ENCODE assay signal across 9 cellular contexts in the genomic region with DNA sequence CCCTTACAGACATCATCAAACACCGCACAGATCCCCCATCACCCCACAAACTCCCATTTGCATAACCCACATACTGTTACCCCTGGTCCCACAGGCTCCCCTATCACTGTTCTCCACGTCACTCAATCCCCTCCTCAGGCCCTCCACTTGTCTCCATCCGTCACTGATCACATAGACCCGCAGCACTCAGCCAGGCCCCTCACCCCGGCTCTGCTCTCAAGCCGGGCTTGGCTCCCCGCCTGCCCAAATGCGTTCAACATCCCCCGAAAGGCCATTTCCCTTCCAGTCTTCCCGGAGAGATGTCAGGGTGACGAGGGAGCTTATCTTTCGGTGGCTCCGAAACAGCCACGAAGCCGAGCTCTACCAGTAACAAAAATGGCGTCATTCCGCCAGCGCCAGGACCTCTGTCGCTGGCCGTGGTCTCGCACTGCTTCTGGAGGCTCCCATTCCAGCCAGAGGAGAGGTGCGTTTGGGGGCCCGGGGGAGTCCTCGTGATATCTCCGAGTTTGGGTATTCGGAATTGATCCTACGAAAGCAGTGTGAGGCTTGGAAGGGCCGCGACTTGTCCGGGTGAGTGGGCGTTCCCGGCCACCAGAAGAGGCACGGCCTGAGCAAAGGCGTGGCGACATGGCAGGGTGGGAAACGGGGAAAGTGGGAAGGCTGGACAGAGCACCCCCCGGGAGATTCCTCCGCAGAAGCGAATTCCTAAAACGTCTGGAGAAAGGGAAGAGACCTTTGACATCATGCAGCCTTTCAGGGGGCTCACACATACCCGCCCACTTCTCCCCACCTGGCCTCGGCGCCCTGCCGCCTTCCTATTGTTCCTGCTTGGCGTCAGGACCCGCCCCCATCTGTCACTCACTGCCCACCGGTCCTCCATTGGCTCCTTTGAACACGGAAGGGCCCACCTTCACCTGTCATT. TPM values are rescaled to one million over a fixed set of nuclear protein-coding genes. Genes with fewer than 3 reads are reported as not detected.
A peak's percentile ranks its signal among the peaks of the same experiment; 100 is the strongest.
DNase-seq lines count a peak whose midpoint lies in the region; ATAC-seq, FAIRE-seq and TF ChIP-seq lines count a peak whose summit lies in the region.
"Had no signal": no experiment of that assay in that cellular context is flagged by ENCODE, and none has a peak within 500 bp of the region (broad histone marks: within the 10 kb centered on the region; RNA-seq: fewer than 3 reads in every experiment).

ZNF630 (minus strand) TSS at position 577 of the 922 bp plus-strand sequence. CDS start 4,754 bp downstream, outside the sequence.

- POLR2A ChIA-PET in A549 (lab: Yijun Ruan, JAX): interaction anchor here (0.7 kb wide), 1 partner anchor 501 kb away, joined by 3 read pairs; no protein-coding TSS in a partner anchor

- peak; percentile 70 to 72 for DNase-seq in A549 (ENCODE audit: low read depth in 1 of 2, low spot score in 1 of 2)
- peak; percentile 70 to 72 for DNase-seq in NOMO-1 (lab: John Stamatoyannopoulos, UW; ENCODE audit: unreplicated experiment in 2 of 2)
- peak; percentile 17 to 30 for DNase-seq in activated T-helper 1 cell treated with anti-CD3 and anti-CD28 coated beads, Interleukin-2, amount 50 U/mL, for 16 hours (ENCODE audit: low read depth in 1 of 2, low spot score in 1 of 2)
- DNase-seq in fibroblast of mammary gland (ENCODE audit: low read depth): peak; percentile 26
- DNase-seq in natural killer cell: peak; percentile 25
- peak; percentile 73 for DNase-seq in stimulated activated naive B cell treated with anti-CD40 and anti-IgM and Interleukin-4, amounts not matched to agents 10 μg/mL and 1 μg/mL and 100 μg/mL, for 72 hours
- DNase-seq: DND-41 had no signal

- no peak for TF ChIP-seq EP300 in A549 (IDR thresholded peaks at IDR 0.05)

- peak within 1 kb of the TSS; percentile 81 to 97 for H3K27ac Mint-ChIP-seq in natural killer cell
- peak within 1 kb of the TSS; percentile 98 for H3K27ac Mint-ChIP-seq in stimulated activated naive B cell treated with anti-CD40 and anti-IgM and Interleukin-4, amounts not matched to agents 10 μg/mL and 1 μg/mL and 100 μg/mL, for 72 hours

- H3K4me3 ChIP-seq in A549: peak within 1 kb of the TSS; percentile 53
- H3K4me3 ChIP-seq in fibroblast of mammary gland (ENCODE audit: control insufficient read depth, low read depth, low read length): peak within 1 kb of the TSS; percentile 65

- peak within 1 kb of the TSS; percentile 71 to 93 for H3K27ac ChIP-seq in A549

- CTCF ChIA-PET in A549 (lab: Yijun Ruan, JAX): no interaction called here

- no peaks in the 10 kb centered on the region for H3K9me3 Mint-ChIP-seq in natural killer cell
- H3K9me3 Mint-ChIP-seq in stimulated activated naive B cell treated with anti-CD40 and anti-IgM and Interleukin-4, amounts not matched to agents 10 μg/mL and 1 μg/mL and 100 μg/mL, for 72 hours: peaks cover 0 to 1% of the 10 kb centered on the region in 2 donors

- H3K27me3 Mint-ChIP-seq in natural killer cell (ENCODE audit: low read depth in 2 of 2): no peaks in the 10 kb centered on the region
- H3K27me3 Mint-ChIP-seq in stimulated activated naive B cell treated with anti-CD40 and anti-IgM and Interleukin-4, amounts not matched to agents 10 μg/mL and 1 μg/mL and 100 μg/mL, for 72 hours: no peaks in the 10 kb centered on the region

- H3K4me3 Mint-ChIP-seq in natural killer cell: peak within 1 kb of the TSS; percentile 90
- H3K4me3 Mint-ChIP-seq in stimulated activated naive B cell treated with anti-CD40 and anti-IgM and Interleukin-4, amounts not matched to agents 10 μg/mL and 1 μg/mL and 100 μg/mL, for 72 hours: peak within 1 kb of the TSS; percentile 84 to 96

- 0 out of 3 replicates have a peak, but pooled peaks cover 3% of the 10 kb centered on the region for H3K9me3 ChIP-seq in A549

- FAIRE-seq in A549 (lab: Jason Lieb, UNC): no peak

- TF ChIP-seq CTCF in A549 (IDR thresholded peaks at IDR 0.05) (no peak), fibroblast of mammary gland (conservative IDR thresholded peaks at IDR 0.05; ENCODE audit: control insufficient read depth, insufficient read depth, low read depth, low read length) (no peak), natural killer cell (IDR thresholded peaks at IDR 0.05) (no peak)

- TF ChIP-seq RAD21 in A549 (conservative IDR thresholded peaks at IDR 0.05 in 1 of 2, IDR thresholded peaks at IDR 0.05 in 1 of 2): no peak

- WGBS in A549 (ENCODE audit: missing lambda C conversion rate): 7% methylated on average over 23 of the region's 48 CpGs

- intact Hi-C loops in natural killer cell (cut with micrococcal nuclease): no loop called here

- peaks cover 8 to 20% of the 10 kb centered on the region in 2 donors for H3K4me1 Mint-ChIP-seq in natural killer cell
- peaks cover 7 to 28% of the 10 kb centered on the region in 2 donors for H3K4me1 Mint-ChIP-seq in stimulated activated naive B cell treated with anti-CD40 and anti-IgM and Interleukin-4, amounts not matched to agents 10 μg/mL and 1 μg/mL and 100 μg/mL, for 72 hours

- H3K4me2 ChIP-seq in A549: peak within 1 kb of the TSS; percentile 70

- ATAC-seq in A549: peak; percentile 96 to 97
- peak; percentile 87 for ATAC-seq in GM19023 (IDR thresholded peaks at IDR 0.05; ENCODE audit: unreplicated experiment)
- peak; percentile 90 for ATAC-seq in HG03354 (IDR thresholded peaks at IDR 0.05; ENCODE audit: poor library complexity, severe bottlenecking, unreplicated experiment)
- ATAC-seq in natural killer cell: peak; percentile 83 to 88 (median 84)
- ATAC-seq in stimulated activated naive B cell treated with anti-CD40 and anti-IgM and Interleukin-4, amounts not matched to agents 10 μg/mL and 1 μg/mL and 100 μg/mL, for 72 hours (replicated peaks): peak; percentile 91 to 92

- H3K4me1 ChIP-seq in A549: no peaks in the 10 kb centered on the region

- no peak for TF ChIP-seq POLR2A in A549 (IDR thresholded peaks at IDR 0.05; ENCODE audit: low read length)

- no peaks in the 10 kb centered on the region for H3K36me3 Mint-ChIP-seq in natural killer cell
- H3K36me3 Mint-ChIP-seq in stimulated activated naive B cell treated with anti-CD40 and anti-IgM and Interleukin-4, amounts not matched to agents 10 μg/mL and 1 μg/mL and 100 μg/mL, for 72 hours: peaks cover 5 to 7% of the 10 kb centered on the region in 2 donors

TF ChIP-seq in A549, 52 proteins besides CTCF, POLR2A, EP300 and RAD21 (continues in another document):
- TF ChIP-seq RFX5 (IDR thresholded peaks at IDR 0.05): no peak
- TF ChIP-seq, protein P1, sequence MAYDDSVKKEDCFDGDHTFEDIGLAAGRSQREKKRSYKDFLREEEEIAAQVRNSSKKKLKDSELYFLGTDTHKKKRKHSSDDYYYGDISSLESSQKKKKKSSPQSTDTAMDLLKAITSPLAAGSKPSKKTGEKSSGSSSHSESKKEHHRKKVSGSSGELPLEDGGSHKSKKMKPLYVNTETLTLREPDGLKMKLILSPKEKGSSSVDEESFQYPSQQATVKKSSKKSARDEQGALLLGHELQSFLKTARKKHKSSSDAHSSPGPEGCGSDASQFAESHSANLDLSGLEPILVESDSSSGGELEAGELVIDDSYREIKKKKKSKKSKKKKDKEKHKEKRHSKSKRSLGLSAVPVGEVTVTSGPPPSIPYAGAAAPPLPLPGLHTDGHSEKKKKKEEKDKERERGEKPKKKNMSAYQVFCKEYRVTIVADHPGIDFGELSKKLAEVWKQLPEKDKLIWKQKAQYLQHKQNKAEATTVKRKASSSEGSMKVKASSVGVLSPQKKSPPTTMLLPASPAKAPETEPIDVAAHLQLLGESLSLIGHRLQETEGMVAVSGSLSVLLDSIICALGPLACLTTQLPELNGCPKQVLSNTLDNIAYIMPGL (CRISPR knock-in tag; IDR thresholded peaks at IDR 0.05; ENCODE audit: borderline replicate concordance): no peak
- TF ChIP-seq FOXS1 (CRISPR knock-in tag; IDR thresholded peaks at IDR 0.05): no peak
- TF ChIP-seq TP53 (CRISPR knock-in tag; IDR thresholded peaks at IDR 0.05): no peak
- no peak for TF ChIP-seq JUN (IDR thresholded peaks at IDR 0.05)
- no peak for TF ChIP-seq SREBF2 (IDR thresholded peaks at IDR 0.05)
- no peak for TF ChIP-seq CHD2 (IDR thresholded peaks at IDR 0.05; ENCODE audit: low read length, partially characterized antibody)
- TF ChIP-seq MAX (IDR thresholded peaks at IDR 0.05): peak; percentile 32
- TF ChIP-seq ESRRA (IDR thresholded peaks at IDR 0.05; ENCODE audit: borderline replicate concordance, low read length): no peak
- no peak for TF ChIP-seq EHF (CRISPR knock-in tag; IDR thresholded peaks at IDR 0.05)
- no peak for TF ChIP-seq RNF2 (IDR thresholded peaks at IDR 0.05; ENCODE audit: borderline replicate concordance, low read depth)
- TF ChIP-seq ZNF302 (CRISPR knock-in tag; IDR thresholded peaks at IDR 0.05): no peak
- TF ChIP-seq ZFP36 (IDR thresholded peaks at IDR 0.05; ENCODE audit: borderline replicate concordance, partially characterized antibody): no peak
- no peak for TF ChIP-seq FOSB (CRISPR knock-in tag; IDR thresholded peaks at IDR 0.05)
- TF ChIP-seq, protein P2, sequence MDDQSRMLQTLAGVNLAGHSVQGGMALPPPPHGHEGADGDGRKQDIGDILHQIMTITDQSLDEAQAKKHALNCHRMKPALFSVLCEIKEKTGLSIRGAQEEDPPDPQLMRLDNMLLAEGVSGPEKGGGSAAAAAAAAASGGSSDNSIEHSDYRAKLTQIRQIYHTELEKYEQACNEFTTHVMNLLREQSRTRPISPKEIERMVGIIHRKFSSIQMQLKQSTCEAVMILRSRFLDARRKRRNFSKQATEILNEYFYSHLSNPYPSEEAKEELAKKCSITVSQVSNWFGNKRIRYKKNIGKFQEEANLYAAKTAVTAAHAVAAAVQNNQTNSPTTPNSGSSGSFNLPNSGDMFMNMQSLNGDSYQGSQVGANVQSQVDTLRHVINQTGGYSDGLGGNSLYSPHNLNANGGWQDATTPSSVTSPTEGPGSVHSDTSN (IDR thresholded peaks at IDR 0.05): no peak
- TF ChIP-seq, protein P3, sequence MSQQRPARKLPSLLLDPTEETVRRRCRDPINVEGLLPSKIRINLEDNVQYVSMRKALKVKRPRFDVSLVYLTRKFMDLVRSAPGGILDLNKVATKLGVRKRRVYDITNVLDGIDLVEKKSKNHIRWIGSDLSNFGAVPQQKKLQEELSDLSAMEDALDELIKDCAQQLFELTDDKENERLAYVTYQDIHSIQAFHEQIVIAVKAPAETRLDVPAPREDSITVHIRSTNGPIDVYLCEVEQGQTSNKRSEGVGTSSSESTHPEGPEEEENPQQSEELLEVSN (IDR thresholded peaks at IDR 0.05; ENCODE audit: borderline replicate concordance, low read depth): 0 out of 2 replicates have a peak, but pooled peaks have one; percentile 50

RNA-seq across cellular contexts. Expression of gene ZNF630, which starts in this region (rescaled TPM):
- polyA plus RNA-seq in A549 (2011; rRNA removed) (0.88 and 1.2 TPM in 2 replicates), A549 (2017; fragmentation: RNase III; extraction: RNeasy Plus Mini Kit Qiagen cat#74134 plus additional on column Dnase treatment) (0.46 to 0.58 TPM (median 0.54 TPM) in 3 replicates)
- polyA plus RNA-seq in A549 (2012; cell fraction: cytosol; rRNA removed): 0.11 and 0.13 TPM in 2 replicates
- polyA plus RNA-seq in A549 (2012; cell fraction: nucleus; rRNA removed): 0.18 and 0.31 TPM in 2 replicates
- 0.39 and 1.1 TPM in 2 replicates for polyA minus RNA-seq in A549 (2011; rRNA and poly(A)+ RNA removed)
- 1 to 10 TPM; 2.2 to 3.4 (median 3.1) TPM for total RNA-seq in natural killer cell

Comparison
In these comparisons a context has a peak if more than half of its experiments do, and no peak if none do; other contexts are left out.
1. Peak in every context shown above with its lines: DNase-seq, ATAC-seq, H3K4me3 ChIP-seq and H3K27ac ChIP-seq.